In genomic region chr10:125822878-125823662, GRCh38 we compare ENCODE assay signal across 8 cellular contexts. TPM values are rescaled to one million over a fixed set of nuclear protein-coding genes. Genes with fewer than 3 reads are reported as not detected.
DNase-seq lines count a peak whose midpoint lies in the region; ATAC-seq and TF ChIP-seq lines count a peak whose summit lies in the region.

BCCIP (plus strand) TSS chr10:125823546; CDS start chr10:125823558, 12 bp downstream.
UROS (minus strand) TSS chr10:125823258; CDS start chr10:125816499, 6,759 bp downstream.

- peak within 1 kb of the TSS; percentile 77 for H3K4me3 ChIP-seq in kidney epithelial cell (ENCODE audit: low read depth, low read length)

- no peaks in the 10 kb centered on the region for H3K27me3 ChIP-seq in kidney epithelial cell (ENCODE audit: control insufficient read depth, insufficient read depth, low read length)

- peak; percentile 80 for ATAC-seq in HG03432 (IDR thresholded peaks at IDR 0.05; ENCODE audit: unreplicated experiment)

- peaks cover 1% of the 10 kb centered on the region for H3K36me3 ChIP-seq in kidney epithelial cell (ENCODE audit: control insufficient read depth, insufficient read depth, low read length)

- DNase-seq in AG20443 (ENCODE audit: low spot score), result peak; percentile 97
- DNase-seq in NCI-H460 (ENCODE audit: extremely low read depth, low read depth), result peak; percentile 90
- peak; percentile 91 for DNase-seq in activated CD4-positive, CD25-positive, alpha-beta regulatory T cell treated with anti-CD3 and anti-CD28 coated beads, Interleukin-2, amount 50 U/mL, for 72 hours
- peak; percentile 90 for DNase-seq in cerebellar cortex (ENCODE audit: low spot score)
- DNase-seq in kidney epithelial cell (ENCODE audit: low read depth), result peak; percentile 37
- DNase-seq in stimulated activated CD4-positive, alpha-beta T cell treated with anti-CD3 and anti-CD28 coated beads, Interleukin-15, amount 100 ng/mL, for 24 hours, result peak; percentile 92

- TF ChIP-seq CTCF in kidney epithelial cell (IDR thresholded peaks at IDR 0.05; ENCODE audit: insufficient read depth, low read length, poor library complexity, severe bottlenecking), result no peak

- peak; percentile 78 for TF ChIP-seq POLR2A in GM19193 (IDR thresholded peaks at IDR 0.05; ENCODE audit: extremely low read depth, insufficient read depth, insufficient read length)

RNA-seq across cellular contexts. Expression of gene BCCIP, which starts in this region (rescaled TPM):
- 85.3 and 102 TPM in 2 replicates for total RNA-seq in NCI-H460 (2014; rRNA removed; shearing (Covaris generic))
- polyA plus RNA-seq in NCI-H460 (2014; cell fraction: nucleus; rRNA removed), result 79.7 and 101 TPM in 2 replicates
- total RNA-seq in kidney epithelial cell, result 32.7 and 40.0 TPM in 2 replicates

RNA-seq across cellular contexts. Expression of gene UROS, which starts in this region (rescaled TPM):
- 50.4 and 55.0 TPM in 2 replicates for total RNA-seq in NCI-H460 (2014; rRNA removed; shearing (Covaris generic))
- 104 and 105 TPM in 2 replicates for polyA plus RNA-seq in NCI-H460 (2014; cell fraction: nucleus; rRNA removed)
- 70.5 and 82.5 TPM in 2 replicates for total RNA-seq in kidney epithelial cell

Comparison
In these comparisons a context has a peak if more than half of its experiments do, and no peak if none do; other contexts are left out.
1. Peak in every context shown above with its lines: DNase-seq, ATAC-seq and H3K4me3 ChIP-seq.
2. DNase-seq: peak in every context shown above with its lines; median percentile 97 in AG20443; 92 in stimulated activated CD4-positive, alpha-beta T cell treated with anti-CD3 and anti-CD28 coated beads, Interleukin-15, amount 100 ng/mL, for 24 hours; 91 in activated CD4-positive, CD25-positive, alpha-beta regulatory T cell treated with anti-CD3 and anti-CD28 coated beads, Interleukin-2, amount 50 U/mL, for 72 hours; 90 in NCI-H460; 90 in cerebellar cortex; 37 in kidney epithelial cell.